19 cellular contexts compared by ENCODE assay signal in genomic region chrX:135194684-135195083, GRCh38. TPM values are rescaled to one million over a fixed set of nuclear protein-coding genes. Genes with fewer than 3 reads are reported as not detected.
DNase-seq lines count a peak whose midpoint lies in the region; ATAC-seq and TF ChIP-seq lines count a peak whose summit lies in the region.
"Had no signal": no experiment of that assay in that cellular context is flagged by ENCODE, and none has a peak within 500 bp of the region (broad histone marks: within the 10 kb centered on the region; RNA-seq: fewer than 3 reads in every experiment).

No MANE protein-coding gene starts in this region.

- WGBS in esophagus squamous epithelium, 2 donors: 100% methylated on average over 1 of the region's 16 CpGs; no CpG with 5 or more reads in 1 of the 2 donors

- no peaks in the 10 kb centered on the region for H3K4me1 Mint-ChIP-seq in GM23338
- H3K4me1 Mint-ChIP-seq: CD4-positive, alpha-beta memory T cell had no signal

- 0 out of 2 replicates have a peak, but pooled peaks cover 4% of the 10 kb centered on the region for H3K9me2 ChIP-seq in GM23338 (ENCODE audit: insufficient read depth)

- no peaks in the 10 kb centered on the region for H3F3A ChIP-seq in GM23338 (replicated peaks; ENCODE audit: low read depth)

- H3K9me3 ChIP-seq in esophagus squamous epithelium: no peaks in the 10 kb centered on the region

- H3K4me1 ChIP-seq in GM23338 (ENCODE audit: insufficient read depth): no peaks in the 10 kb centered on the region
- H3K4me1 ChIP-seq in esophagus squamous epithelium: no peaks in the 10 kb centered on the region

- no peaks in the 10 kb centered on the region for H3K9me3 Mint-ChIP-seq in GM23338
- H3K9me3 Mint-ChIP-seq: T-helper 2 cell treated with Interferon-gamma antibody and Interleukin-4, amounts not matched to agents 5 μg/mL and 100 μg/mL, for 36 hours had no signal

- no peaks in the 10 kb centered on the region for H4K20me1 ChIP-seq in GM23338 (replicated peaks; ENCODE audit: insufficient read depth)

- ATAC-seq in GM23338: peak; percentile 89

- H3K27me3 Mint-ChIP-seq in GM23338 (ENCODE audit: insufficient read depth, low read depth, poor library complexity): peaks cover 6% of the 10 kb centered on the region

- no peak overlapping the region for H3K27ac ChIP-seq in GM23338 (ENCODE audit: low read depth)
- H3K27ac ChIP-seq in esophagus squamous epithelium: no peak overlapping the region
- H3K27ac ChIP-seq: 22Rv1, RWPE1 had no signal

- H3K4me3 ChIP-seq in GM23338 (no peak overlapping the region), esophagus squamous epithelium (no peak overlapping the region)

- no peak for TF ChIP-seq POLR2A in esophagus squamous epithelium (IDR thresholded peaks at IDR 0.05)

- peak; percentile 25 for DNase-seq in DMS153 (lab: John Stamatoyannopoulos, UW)
- no peak for DNase-seq in DMS153 treated with DMSO at 0.1 percent for 48 hours (lab: John Stamatoyannopoulos, UW; ENCODE audit: unreplicated experiment)
- DNase-seq in GM23338 (ENCODE audit: low spot score): peak; percentile 51
- DNase-seq in RPMI8226: peak; percentile 14
- peak; percentile 53 for DNase-seq in iPS-NIHi11 (ENCODE audit: low spot score)
- DNase-seq in cerebellar cortex (ENCODE audit: low spot score): no peak
- DNase-seq in esophagus squamous epithelium (lab: John Stamatoyannopoulos, UW): no peak
- DNase-seq in SKM-1 (lab: John Stamatoyannopoulos, UW; ENCODE audit: unreplicated experiment): no peak
- DNase-seq: Calu3; CD4-positive, alpha-beta memory T cell; MV-4-11; NCI-H1436 treated with DMSO at 0.1 percent for 48 hours; NCI-H2081 treated with DMSO at 0.1 percent for 48 hours; NCI-H226; NCI-H524 treated with DMSO at 0.1 percent for 48 hours had no signal

- no peak overlapping the region for H3K27ac Mint-ChIP-seq in GM23338
- H3K27ac Mint-ChIP-seq: CD4-positive, alpha-beta memory T cell; T-helper 2 cell treated with Interferon-gamma antibody and Interleukin-4, amounts not matched to agents 5 μg/mL and 100 μg/mL, for 36 hours had no signal

- H3K36me3 Mint-ChIP-seq in GM23338 (ENCODE audit: low read depth): no peaks in the 10 kb centered on the region
- H3K36me3 Mint-ChIP-seq: CD4-positive, alpha-beta memory T cell had no signal

- intact Hi-C loops in esophagus squamous epithelium (cut with DNase I): no loop called here

- no peak overlapping the region for H3K4me3 Mint-ChIP-seq in GM23338
- H3K4me3 Mint-ChIP-seq: CD4-positive, alpha-beta memory T cell; T-helper 2 cell treated with Interferon-gamma antibody and Interleukin-4, amounts not matched to agents 5 μg/mL and 100 μg/mL, for 36 hours had no signal

- no peak overlapping the region for H2AFZ ChIP-seq in GM23338

- TF ChIP-seq CTCF in GM23338 (conservative IDR thresholded peaks at IDR 0.05; ENCODE audit: low read depth in 2 of 2): peak in 1 of 2 experiments; percentile 53; a peak in 2 of 4 replicates
- TF ChIP-seq CTCF in esophagus squamous epithelium (IDR thresholded peaks at IDR 0.05): no peak

- H3K79me2 ChIP-seq in GM23338 (replicated peaks; ENCODE audit: insufficient read depth): no peaks in the 10 kb centered on the region

- H3K36me3 ChIP-seq in GM23338 (ENCODE audit: insufficient read depth): no peaks in the 10 kb centered on the region
- no peaks in the 10 kb centered on the region for H3K36me3 ChIP-seq in esophagus squamous epithelium

- H3K4me2 ChIP-seq in GM23338: no peak overlapping the region

- H3K27me3 ChIP-seq in GM23338 (ENCODE audit: insufficient read depth) (no peaks in the 10 kb centered on the region), esophagus squamous epithelium (no peaks in the 10 kb centered on the region)

TF ChIP-seq in GM23338, 12 proteins besides CTCF, POLR2A, EP300 and RAD21 (continues in another document):
- no peak for TF ChIP-seq ZNF331 (CRISPR knock-in tag; IDR thresholded peaks at IDR 0.05; ENCODE audit: low read depth)
- no peak for TF ChIP-seq REST (IDR thresholded peaks at IDR 0.05; ENCODE audit: unreplicated experiment)
- no peak for TF ChIP-seq STAT1 (IDR thresholded peaks at IDR 0.05; ENCODE audit: unreplicated experiment)
- no peak for TF ChIP-seq EZH2phosphoT487 (IDR thresholded peaks at IDR 0.05; ENCODE audit: unreplicated experiment)
- TF ChIP-seq EZH2 (IDR thresholded peaks at IDR 0.05; ENCODE audit: low read depth, unreplicated experiment): no peak

RNA-seq across cellular contexts. Expression of gene CT55, which starts 23.5 kb away (rescaled TPM):
- total RNA-seq in GM23338 (2014; rRNA removed; shearing (Covaris generic)): not detected in 2 replicates
- polyA plus RNA-seq in GM23338 (2016; fragmentation: Nextera tagmentation; extraction: Ambion mirVana): not detected in 2 replicates
- total RNA-seq in esophagus squamous epithelium: not detected
- total RNA-seq: Calu3; CD4-positive, alpha-beta memory T cell had no signal
- polyA plus RNA-seq: BJ; CD4-positive, alpha-beta memory T cell had no signal

RNA-seq across cellular contexts. Expression of gene ETDA, which starts 57.2 kb away (rescaled TPM):
- total RNA-seq in GM23338 (2014; rRNA removed; shearing (Covaris generic)): not detected in 2 replicates
- not detected in 2 replicates for polyA plus RNA-seq in GM23338 (2016; fragmentation: Nextera tagmentation; extraction: Ambion mirVana)
- not detected for total RNA-seq in esophagus squamous epithelium
- total RNA-seq: Calu3; CD4-positive, alpha-beta memory T cell had no signal
- polyA plus RNA-seq: BJ; CD4-positive, alpha-beta memory T cell had no signal

Comparison
In these comparisons a context has a peak if more than half of its experiments do, and no peak if none do; other contexts are left out.
1. DNase-seq: peak in DMS153 (single experiment), GM23338 (single experiment), RPMI8226 (single experiment) and iPS-NIHi11 (single experiment); none in DMS153 treated with DMSO at 0.1 percent for 48 hours (single experiment), cerebellar cortex (single experiment), esophagus squamous epithelium (single experiment) and SKM-1 (single experiment).